In genomic region chr10:82390866-82391658, GRCh38 we compare ENCODE assay signal across 17 cellular contexts.
"Had no signal": no experiment of that assay in that cellular context is flagged by ENCODE, and none has a peak within 500 bp of the region (broad histone marks: within the 10 kb centered on the region; RNA-seq: fewer than 3 reads in every experiment).

No MANE protein-coding gene starts in this region.

- H3K36me3 ChIP-seq: ascending aorta, breast epithelium, esophagus squamous epithelium, neutrophil, spleen, upper lobe of right lung had no signal

- H3K27ac ChIP-seq: ascending aorta, breast epithelium, coronary artery, esophagus squamous epithelium, neutrophil, spleen, upper lobe of right lung, VCaP had no signal

- H3K4me3 ChIP-seq: ascending aorta, breast epithelium, coronary artery, esophagus squamous epithelium, spleen, upper lobe of right lung had no signal

- H3K4me1 ChIP-seq: ascending aorta, breast epithelium, esophagus squamous epithelium, spleen, upper lobe of right lung had no signal

- DNase-seq: activated CD4-positive, alpha-beta T cell treated with anti-CD3 and anti-CD28 coated beads for 1 hour; activated effector memory CD4-positive, alpha-beta T cell treated with anti-CD3 and anti-CD28 coated beads, Interleukin-2, amount 50 U/mL, for 16 hours; activated naive CD4-positive, alpha-beta T cell treated with anti-CD3 and anti-CD28 coated beads, Interleukin-2, amount 50 U/mL, for 16 hours; activated T-cell treated with anti-CD3 and anti-CD28 coated beads, Interleukin-2, amount 50 U/mL, for 72 hours; effector CD4-positive, alpha-beta T cell; esophagus squamous epithelium; immature natural killer cell; kidney glomerular epithelial cell; natural killer cell; spleen; stimulated activated naive CD4-positive, alpha-beta T cell; upper lobe of right lung had no signal

- H3K9me3 ChIP-seq: ascending aorta, breast epithelium, esophagus squamous epithelium, neutrophil, spleen, upper lobe of right lung had no signal

- H3K27me3 ChIP-seq: ascending aorta, breast epithelium, esophagus squamous epithelium, neutrophil, spleen, upper lobe of right lung had no signal

- ATAC-seq: activated T-cell treated with anti-CD3 and anti-CD28 coated beads, Interleukin-2, amount 50 U/mL, for 72 hours; natural killer cell; upper lobe of right lung had no signal
